In genomic region chr4:184169225-184169867, GRCh38 we compare ENCODE assay signal across 18 cellular contexts. TPM values are rescaled to one million over a fixed set of nuclear protein-coding genes. Genes with fewer than 3 reads are reported as not detected.
DNase-seq lines count a peak whose midpoint lies in the region; ATAC-seq and TF ChIP-seq lines count a peak whose summit lies in the region.
"Had no signal": no experiment of that assay in that cellular context is flagged by ENCODE, and none has a peak within 500 bp of the region (broad histone marks: within the 10 kb centered on the region; RNA-seq: fewer than 3 reads in every experiment).

No MANE protein-coding gene starts in this region.

- no peak overlapping the region for H3K9ac ChIP-seq in endodermal cell (ENCODE audit: extremely low read depth, low read length, poor library complexity, severe bottlenecking)

- no peak for TF ChIP-seq CTCF in natural killer cell (IDR thresholded peaks at IDR 0.05)
- TF ChIP-seq CTCF in endodermal cell (conservative IDR thresholded peaks at IDR 0.05) = no peak
- no peak for TF ChIP-seq CTCF in ovary (IDR thresholded peaks at IDR 0.05)
- no peak for TF ChIP-seq CTCF in foreskin fibroblast (IDR thresholded peaks at IDR 0.05; ENCODE audit: low read depth, low read length)

- H3K27me3 ChIP-seq in endodermal cell (ENCODE audit: control insufficient read depth, insufficient read depth, low read length, poor library complexity, severe bottlenecking) (peaks cover 22% of the 10 kb centered on the region), ovary (no peaks in the 10 kb centered on the region)

- H3K4me3 Mint-ChIP-seq in natural killer cell treated with Interleukin-12 subunit alpha and Interleukin-12 subunit beta and Interleukin-15 and Interleukin-18, amount 100 ng/mL, for 72 hours = no peak overlapping the region
- H3K4me3 Mint-ChIP-seq in natural killer cell (no peak overlapping the region), endodermal cell (no peak overlapping the region)

- no peak for DNase-seq in natural killer cell treated with Interleukin-12 subunit alpha and Interleukin-12 subunit beta and Interleukin-15 and Interleukin-18, amount 100 ng/mL, for 72 hours (ENCODE audit: low spot score)
- no peak for DNase-seq in natural killer cell
- peak; percentile 73 for DNase-seq in endodermal cell
- peak in 4 of 5 donors; percentile 16 to 47 (median 42) for DNase-seq in ovary
- no peak for DNase-seq in NCI-H1048 (lab: John Stamatoyannopoulos, UW)
- DNase-seq in NCI-H1105 (lab: John Stamatoyannopoulos, UW) = no peak
- DNase-seq in foreskin fibroblast = no peak
- DNase-seq: CD8-positive, alpha-beta memory T cell; GF-D8; NCI-H1417 treated with DMSO at 0.1 percent for 48 hours; NCI-H187; NCI-H446 treated with DMSO at 0.1 percent for 48 hours; NCI-H526 treated with DMSO at 0.1 percent for 48 hours had no signal

- no peaks in the 10 kb centered on the region for H3K9me3 Mint-ChIP-seq in natural killer cell treated with Interleukin-12 subunit alpha and Interleukin-12 subunit beta and Interleukin-15 and Interleukin-18, amount 100 ng/mL, for 72 hours
- no peaks in the 10 kb centered on the region for H3K9me3 Mint-ChIP-seq in natural killer cell
- H3K9me3 Mint-ChIP-seq in endodermal cell = no peaks in the 10 kb centered on the region
- H3K9me3 Mint-ChIP-seq: CD8-positive, alpha-beta memory T cell; IgD-negative memory B cell had no signal

- no peak for TF ChIP-seq POLR2A in ovary (IDR thresholded peaks at IDR 0.05)

- H3K36me3 Mint-ChIP-seq in natural killer cell treated with Interleukin-12 subunit alpha and Interleukin-12 subunit beta and Interleukin-15 and Interleukin-18, amount 100 ng/mL, for 72 hours = no peaks in the 10 kb centered on the region
- H3K36me3 Mint-ChIP-seq in natural killer cell (no peaks in the 10 kb centered on the region), endodermal cell (ENCODE audit: low read depth) (no peaks in the 10 kb centered on the region)
- H3K36me3 Mint-ChIP-seq: CD8-positive, alpha-beta memory T cell; IgD-negative memory B cell had no signal

- H3K4me1 ChIP-seq in endodermal cell (ENCODE audit: control insufficient read depth, insufficient read depth, low read length) (no peaks in the 10 kb centered on the region), ovary (ENCODE audit: insufficient read depth) (peaks cover 2% of the 10 kb centered on the region)

- peaks cover 3 to 9% of the 10 kb centered on the region in 2 donors for H3K4me1 Mint-ChIP-seq in natural killer cell treated with Interleukin-12 subunit alpha and Interleukin-12 subunit beta and Interleukin-15 and Interleukin-18, amount 100 ng/mL, for 72 hours (ENCODE audit: low read depth in 2 of 2)
- H3K4me1 Mint-ChIP-seq in natural killer cell (peaks cover 0 to 11% of the 10 kb centered on the region in 2 donors), endodermal cell (peaks cover 19% of the 10 kb centered on the region)

- H3K27ac ChIP-seq in endodermal cell (ENCODE audit: low read depth, low read length) (no peak overlapping the region), ovary (peak overlapping the region in 1 of 2 donors; percentile 77)
- H3K27ac ChIP-seq: C4-2B had no signal

- peak overlapping the region; percentile 40 to 46 for H3K27ac Mint-ChIP-seq in natural killer cell treated with Interleukin-12 subunit alpha and Interleukin-12 subunit beta and Interleukin-15 and Interleukin-18, amount 100 ng/mL, for 72 hours
- H3K27ac Mint-ChIP-seq in natural killer cell = no peak overlapping the region
- H3K27ac Mint-ChIP-seq in endodermal cell = no peak overlapping the region
- H3K27ac Mint-ChIP-seq: CD8-positive, alpha-beta memory T cell had no signal

- WGBS in endodermal cell (ENCODE audit: insufficient coverage in 1 of 2, insufficient read length in 1 of 2), 2 experiments = 92% methylated on average over 12 to 17 of the region's 17 CpGs
- WGBS in ovary, 3 donors = 57 to 75% (median 67%) methylated on average over 17 of the region's 17 CpGs

- H3K36me3 ChIP-seq in endodermal cell (ENCODE audit: control insufficient read depth, insufficient read depth, low read length) = no peaks in the 10 kb centered on the region
- H3K36me3 ChIP-seq in ovary = no peaks in the 10 kb centered on the region

- H3K27me3 Mint-ChIP-seq in natural killer cell treated with Interleukin-12 subunit alpha and Interleukin-12 subunit beta and Interleukin-15 and Interleukin-18, amount 100 ng/mL, for 72 hours = peaks cover 37 to 53% of the 10 kb centered on the region in 2 donors
- H3K27me3 Mint-ChIP-seq in natural killer cell (ENCODE audit: low read depth in 2 of 2) (peaks cover 46 to 61% of the 10 kb centered on the region in 2 donors), endodermal cell (ENCODE audit: insufficient read depth) (peaks cover 41% of the 10 kb centered on the region)

- H3K4me3 ChIP-seq in endodermal cell (ENCODE audit: low read length) (no peak overlapping the region), ovary (no peak overlapping the region), foreskin fibroblast (ENCODE audit: low read depth in 1 of 2, low read length in 2 of 2) (no peak overlapping the region)

- ATAC-seq in natural killer cell treated with Interleukin-12 subunit alpha and Interleukin-12 subunit beta and Interleukin-15 and Interleukin-18, amount 100 ng/mL, for 72 hours = no peak
- no peak for ATAC-seq in natural killer cell
- no peak for ATAC-seq in GM21576 (IDR thresholded peaks at IDR 0.05; ENCODE audit: unreplicated experiment)

- intact Hi-C loops in natural killer cell (cut with micrococcal nuclease) (no loop called here), ovary (cut with DNase I) (loop anchor here in 3 of 4 donors (2.0 to 10.0 kb wide), 5 partner anchors 72 to 695 kb away; no protein-coding TSS in a partner anchor)

- no peaks in the 10 kb centered on the region for H3K9me3 ChIP-seq in endodermal cell (ENCODE audit: control insufficient read depth, low read length)
- no peaks in the 10 kb centered on the region for H3K9me3 ChIP-seq in ovary

- TF ChIP-seq EP300 in ovary (IDR thresholded peaks at IDR 0.05) = no peak

RNA-seq across cellular contexts. Expression of gene ENPP6, which starts 48.3 kb away (rescaled TPM):
- 1 to 10 TPM; 1.4 to 5.8 TPM for total RNA-seq in natural killer cell treated with Interleukin-12 subunit alpha and Interleukin-12 subunit beta and Interleukin-15 and Interleukin-18, amount 100 ng/mL, for 72 hours
- total RNA-seq in natural killer cell (under 1 TPM in 1 of 3 donors, not detected in 2; 0.23 TPM), endodermal cell (under 1 TPM in 1 of 2 donors, not detected in 1; 0.07 TPM), ovary (10 to 100 TPM in 3 of 7 donors, 1 to 10 TPM in 4; 1.7 to 20.8 (median 6.4) TPM)
- polyA plus RNA-seq in endodermal cell (2013, experiment 1 of 2) = 0.11 TPM
- not detected for polyA plus RNA-seq in endodermal cell (2013, experiment 2 of 2)
- polyA plus RNA-seq in ovary = 10 to 100 TPM in 1 of 2 donors, 1 to 10 TPM in 1; 9.4 to 11.3 TPM
- total RNA-seq: MCF 10A, SK-MEL-5 had no signal
- polyA plus RNA-seq: CD8-positive, alpha-beta memory T cell; IgD-negative memory B cell had no signal

Comparison
In these comparisons a context has a peak if more than half of its experiments do, and no peak if none do; other contexts are left out.
1. H3K27ac Mint-ChIP-seq: peak in natural killer cell treated with Interleukin-12 subunit alpha and Interleukin-12 subunit beta and Interleukin-15 and Interleukin-18, amount 100 ng/mL, for 72 hours (2 of 2); none in natural killer cell (0 of 2) and endodermal cell (single experiment).
2. DNase-seq: peak in endodermal cell (single experiment) and ovary (4 of 5); none in natural killer cell treated with Interleukin-12 subunit alpha and Interleukin-12 subunit beta and Interleukin-15 and Interleukin-18, amount 100 ng/mL, for 72 hours (single experiment), natural killer cell (single experiment), NCI-H1048 (single experiment), NCI-H1105 (single experiment) and foreskin fibroblast (0 of 2).